ENCODE assay signal across 9 cellular contexts in the genomic region with DNA sequence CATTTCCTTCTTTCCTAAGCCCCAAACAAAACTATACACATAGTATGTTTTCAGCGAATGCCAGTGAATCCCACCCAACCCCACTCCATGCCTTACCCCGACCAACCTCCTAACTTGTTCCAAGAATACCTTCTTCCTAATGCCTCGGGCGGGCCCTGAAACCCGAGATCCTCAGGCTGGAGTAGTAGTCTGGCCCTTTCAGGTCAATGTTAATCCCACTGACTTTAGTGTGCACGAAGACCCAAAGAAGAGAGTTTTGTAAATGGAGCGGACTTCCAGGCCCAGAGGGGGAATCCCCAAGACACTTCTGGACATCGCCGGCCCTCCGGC. TPM values are rescaled to one million over a fixed set of nuclear protein-coding genes. Genes with fewer than 3 reads are reported as not detected.
DNase-seq lines count a peak whose midpoint lies in the region; ATAC-seq and TF ChIP-seq lines count a peak whose summit lies in the region.
"Had no signal": no experiment of that assay in that cellular context is flagged by ENCODE, and none has a peak within 500 bp of the region (broad histone marks: within the 10 kb centered on the region; RNA-seq: fewer than 3 reads in every experiment).

No MANE protein-coding gene starts in this region.

- H3K4me1 ChIP-seq in A673 (ENCODE audit: insufficient read depth, low read length, poor library complexity, severe bottlenecking) (peaks cover 12% of the 10 kb centered on the region), mucosa of rectum (ENCODE audit: control insufficient read depth in 2 of 2, insufficient read depth in 2 of 2, low read length in 2 of 2) (peaks cover 22 to 23% of the 10 kb centered on the region in 2 donors)

- POLR2A ChIA-PET in A673 (lab: Charles Lee; ENCODE audit: low non-redundant PET): interaction anchor here (0.6 to 0.7 kb wide), 2 partner anchors 51 to 194 kb away, joined by 3 read pairs; no protein-coding TSS in a partner anchor

- DNase-seq in A673 (ENCODE audit: low spot score) (no peak), HuH-7.5 (ENCODE audit: low spot score) (no peak), ecto neural progenitor cell (ENCODE audit: low spot score) (no peak), islet precursor cell (no peak)

- no peaks in the 10 kb centered on the region for H3K27me3 ChIP-seq in A673 (replicated peaks; ENCODE audit: insufficient read depth, low read depth, low read length, poor library complexity)
- H3K27me3 ChIP-seq in mucosa of rectum (ENCODE audit: control insufficient read depth in 2 of 2, insufficient read depth in 2 of 2, low read length in 2 of 2): no peaks in the 10 kb centered on the region

- peak overlapping the region; percentile 89 for H3K4me3 ChIP-seq in A673 (ENCODE audit: low read depth, low read length, poor library complexity, severe bottlenecking)
- H3K4me3 ChIP-seq in mucosa of rectum (ENCODE audit: low read length in 2 of 2): peak overlapping the region; percentile 86 to 97

- peak; percentile 5 for ATAC-seq in HG03159 (IDR thresholded peaks at IDR 0.05; ENCODE audit: unreplicated experiment)
- no peak for ATAC-seq in GM19023 (IDR thresholded peaks at IDR 0.05; ENCODE audit: unreplicated experiment)

- peaks cover 61% of the 10 kb centered on the region for H3K36me3 ChIP-seq in A673 (ENCODE audit: insufficient read depth, low read length, poor library complexity, severe bottlenecking)
- H3K36me3 ChIP-seq in mucosa of rectum (ENCODE audit: control insufficient read depth in 2 of 2, insufficient read depth in 2 of 2, low read length in 2 of 2): peaks cover 53 to 62% of the 10 kb centered on the region in 2 donors

- H3K27ac ChIP-seq in A673 (ENCODE audit: low read depth, low read length, poor library complexity, severe bottlenecking) (peak overlapping the region; percentile 88), cingulate gyrus (ENCODE audit: low read depth, low read length) (peak overlapping the region; percentile 74), mucosa of rectum (ENCODE audit: low read depth in 2 of 2, low read length in 2 of 2) (peak overlapping the region; percentile 85 to 88)

- intact Hi-C loops in A673 (cut with micrococcal nuclease; ENCODE audit: unreplicated experiment): no loop called here

- no peak for TF ChIP-seq CTCF in A673 (conservative IDR thresholded peaks at IDR 0.05; ENCODE audit: low read depth, low read length)

- H3K9ac ChIP-seq in mucosa of rectum (ENCODE audit: low read depth in 1 of 2, low read length in 2 of 2): peak overlapping the region; percentile 85 to 94

- BruUV-seq in A673 (replicated peaks; lab: Mats Ljungman, UMichigan): no TSS peak

- CTCF ChIA-PET in A673 (lab: Charles Lee): no interaction called here

- H3K9me3 ChIP-seq in A673 (ENCODE audit: low read depth, low read length, poor library complexity, severe bottlenecking) (no peaks in the 10 kb centered on the region), mucosa of rectum (ENCODE audit: control insufficient read depth in 2 of 2, low read length in 2 of 2) (no peaks in the 10 kb centered on the region)

RNA-seq across cellular contexts. Expression of gene YIPF3, which starts 0.4 kb away (rescaled TPM):
- 75.1 and 84.2 TPM in 2 replicates for total RNA-seq in A673 (2021)

RNA-seq across cellular contexts. Expression of gene POLR1C, which starts 0.6 kb away (rescaled TPM):
- total RNA-seq in A673 (2021): 64.1 and 75.4 TPM in 2 replicates

RNA-seq across cellular contexts. Expression of gene LRRC73, which starts 6.2 kb away (rescaled TPM):
- 0.58 and 0.94 TPM in 2 replicates for total RNA-seq in A673 (2021)
- total RNA-seq: Daoy had no signal

RNA-seq across cellular contexts. Expression of gene TJAP1, which starts 39.0 kb away (rescaled TPM):
- total RNA-seq in A673 (2021): 39.1 and 46.0 TPM in 2 replicates

RNA-seq across cellular contexts. Expression of gene XPO5, which starts 59.5 kb away (rescaled TPM):
- total RNA-seq in A673 (2021): 109 and 111 TPM in 2 replicates
